ENCODE assay signal across 8 cellular contexts in the genomic region with DNA sequence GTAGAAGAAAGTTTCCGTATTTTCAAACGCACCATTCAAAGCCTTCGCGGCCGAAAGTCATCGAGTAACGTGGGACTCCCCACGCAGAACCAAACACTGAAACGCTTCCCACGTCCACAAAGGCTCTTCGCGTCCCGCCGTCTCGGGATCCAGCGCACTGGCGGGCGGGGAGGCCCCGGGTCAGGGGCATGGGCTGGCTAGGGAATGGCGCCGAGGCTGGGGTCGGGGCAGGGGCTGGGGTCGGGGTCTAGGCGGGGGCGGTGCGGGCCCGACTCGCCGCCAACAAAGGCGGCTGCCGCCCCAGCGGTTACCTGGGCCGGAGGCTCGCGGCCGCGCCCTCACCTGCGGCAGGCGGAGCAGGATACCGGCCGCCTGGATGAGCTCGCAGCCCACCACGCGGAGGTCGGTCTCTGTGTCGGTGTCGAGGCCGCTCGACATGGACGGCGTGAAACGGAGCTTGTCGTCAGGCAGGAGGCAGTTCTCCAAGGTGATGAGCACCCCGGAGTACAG. TPM values are rescaled to one million over a fixed set of nuclear protein-coding genes. Genes with fewer than 3 reads are reported as not detected.
A peak's percentile ranks its signal among the peaks of the same experiment; 100 is the strongest.
DNase-seq lines count a peak whose midpoint lies in the region; ATAC-seq and TF ChIP-seq lines count a peak whose summit lies in the region.

No MANE protein-coding gene starts in this region.

- no peak for TF ChIP-seq POLR2A in body of pancreas (IDR thresholded peaks at IDR 0.05)

- H3K36me3 Mint-ChIP-seq in activated CD8-positive, alpha-beta memory T cell treated with anti-CD3 and anti-CD28 coated beads, Interleukin-2, amount 10 ng/mL, durations not matched to agents 7 days and 5 days: peaks cover 59% of the 10 kb centered on the region

- H3K27ac Mint-ChIP-seq in activated CD8-positive, alpha-beta memory T cell treated with anti-CD3 and anti-CD28 coated beads, Interleukin-2, amount 10 ng/mL, durations not matched to agents 7 days and 5 days: peak overlapping the region; percentile 88

- no peaks in the 10 kb centered on the region for H3K27me3 ChIP-seq in body of pancreas
- no peaks in the 10 kb centered on the region for H3K27me3 ChIP-seq in lung (ENCODE audit: control insufficient read depth, insufficient read depth)

- intact Hi-C loops in body of pancreas (cut with DNase I): loop anchor here (10.0 kb wide), 1 partner anchor 96 kb away; no protein-coding TSS in a partner anchor

- H3K9me3 Mint-ChIP-seq in activated CD8-positive, alpha-beta memory T cell treated with anti-CD3 and anti-CD28 coated beads, Interleukin-2, amount 10 ng/mL, durations not matched to agents 7 days and 5 days (ENCODE audit: low read depth): no peaks in the 10 kb centered on the region

- peak overlapping the region; percentile 90 for H3K4me3 Mint-ChIP-seq in activated CD8-positive, alpha-beta memory T cell treated with anti-CD3 and anti-CD28 coated beads, Interleukin-2, amount 10 ng/mL, durations not matched to agents 7 days and 5 days

- no peak for DNase-seq in activated CD8-positive, alpha-beta memory T cell treated with anti-CD3 and anti-CD28 coated beads, Interleukin-2, amount 10 ng/mL, durations not matched to agents 7 days and 5 days
- no peak for DNase-seq in activated CD8-positive, alpha-beta memory T cell treated with anti-CD3 and anti-CD28 coated beads for 24 hours
- DNase-seq in body of pancreas: no peak
- no peak for DNase-seq in lung (ENCODE audit: low spot score)
- no peak for DNase-seq in cerebellar nuclear complex (lab: John Stamatoyannopoulos, UW)
- DNase-seq in Ammon's horn (ENCODE audit: low spot score): no peak
- no peak for DNase-seq in NCI-H1417 (lab: John Stamatoyannopoulos, UW)

- CTCF ChIA-PET in activated CD8-positive, alpha-beta memory T cell treated with anti-CD3 and anti-CD28 coated beads, Interleukin-2, amount 10 ng/mL, durations not matched to agents 7 days and 5 days (lab: Charles Lee): interaction anchor here (0.7 to 4.8 kb wide), 11 partner anchors 8 to 277 kb away, joined by 3 to 41 read pairs (median 5); a partner anchor contains a TSS

- no peak for TF ChIP-seq CTCF in body of pancreas (IDR thresholded peaks at IDR 0.05)
- no peak for TF ChIP-seq CTCF in lung (IDR thresholded peaks at IDR 0.05; ENCODE audit: control extremely low read depth, extremely low read depth)

- no peaks in the 10 kb centered on the region for H3K9me3 ChIP-seq in body of pancreas
- no peaks in the 10 kb centered on the region for H3K9me3 ChIP-seq in lung (ENCODE audit: control insufficient read depth in 2 of 2, insufficient read depth in 1 of 2, low read length in 1 of 2)

- no peak for ATAC-seq in activated CD8-positive, alpha-beta memory T cell treated with anti-CD3 and anti-CD28 coated beads, Interleukin-2, amount 10 ng/mL, durations not matched to agents 7 days and 5 days
- ATAC-seq in HG03439 (IDR thresholded peaks at IDR 0.05; ENCODE audit: unreplicated experiment): peak; percentile 14
- ATAC-seq in body of pancreas: peak; percentile 1
- ATAC-seq in lung (ENCODE audit: insufficient read depth, low FRiP score): peak; percentile 0

- WGBS in body of pancreas, 2 donors: 0% methylated on average over 1 to 41 of the region's 54 CpGs
- 0% methylated on average over 40 to 54 of the region's 54 CpGs for WGBS in lung, 2 donors

- H3K4me1 Mint-ChIP-seq in activated CD8-positive, alpha-beta memory T cell treated with anti-CD3 and anti-CD28 coated beads, Interleukin-2, amount 10 ng/mL, durations not matched to agents 7 days and 5 days: peaks cover 49% of the 10 kb centered on the region

- H3K4me3 ChIP-seq in body of pancreas (peak overlapping the region; percentile 96 to 98), lung (peak overlapping the region; percentile 98)

- no peaks in the 10 kb centered on the region for H3K27me3 Mint-ChIP-seq in activated CD8-positive, alpha-beta memory T cell treated with anti-CD3 and anti-CD28 coated beads, Interleukin-2, amount 10 ng/mL, durations not matched to agents 7 days and 5 days

- peaks cover 34% of the 10 kb centered on the region for H3K4me1 ChIP-seq in body of pancreas
- peaks cover 5 to 17% of the 10 kb centered on the region in 2 donors for H3K4me1 ChIP-seq in lung (ENCODE audit: control insufficient read depth in 2 of 2, insufficient read depth in 2 of 2, low read length in 2 of 2)

- H3K27ac ChIP-seq in body of pancreas (peak overlapping the region; percentile 32 to 85 (median 74)), lung (ENCODE audit: low read depth in 1 of 2, low read length in 1 of 2) (peak overlapping the region; percentile 90 to 94)

- H3K36me3 ChIP-seq in body of pancreas (replicated peaks in 1 of 2; ENCODE audit: insufficient read depth in 1 of 2, low read depth in 2 of 2) (peaks cover 0 to 14% of the 10 kb centered on the region in 2 donors), lung (ENCODE audit: control insufficient read depth in 2 of 2, insufficient read depth in 2 of 2, low read length in 2 of 2) (peaks cover 13 to 40% of the 10 kb centered on the region in 2 donors)

RNA-seq across cellular contexts. Expression of a gene that starts 0.4 kb away (rescaled TPM):
- 100 to 1,000 TPM; 120 to 124 TPM for total RNA-seq in activated CD8-positive, alpha-beta memory T cell treated with anti-CD3 and anti-CD28 coated beads, Interleukin-2, amount 10 ng/mL, durations not matched to agents 7 days and 5 days
- total RNA-seq in body of pancreas (100 to 1,000 TPM; 225 to 246 TPM), lung (100 to 1,000 TPM; 157 to 385 TPM)
- polyA plus RNA-seq in lung: 100 to 1,000 TPM in 1 of 2 donors, 10 to 100 TPM in 1; 97.9 to 230 TPM

RNA-seq across cellular contexts. Expression of a gene that starts 8.4 kb away (rescaled TPM):
- 100 to 1,000 TPM in 1 of 2 experiments, 10 to 100 TPM in 1; 95.2 to 130 TPM for total RNA-seq in activated CD8-positive, alpha-beta memory T cell treated with anti-CD3 and anti-CD28 coated beads, Interleukin-2, amount 10 ng/mL, durations not matched to agents 7 days and 5 days
- 10 to 100 TPM; 72.8 to 85.9 TPM for total RNA-seq in body of pancreas
- total RNA-seq in lung: 100 to 1,000 TPM in 1 of 2 donors, 10 to 100 TPM in 1; 60.1 to 115 TPM
- polyA plus RNA-seq in lung: 100 to 1,000 TPM; 129 to 181 TPM

RNA-seq across cellular contexts. Expression of a gene that starts 22.3 kb away (rescaled TPM):
- not detected for total RNA-seq in activated CD8-positive, alpha-beta memory T cell treated with anti-CD3 and anti-CD28 coated beads, Interleukin-2, amount 10 ng/mL, durations not matched to agents 7 days and 5 days
- total RNA-seq in body of pancreas: 10 to 100 TPM; 11.2 to 15.5 TPM
- 10 to 100 TPM; 30.2 to 54.2 TPM for total RNA-seq in lung
- polyA plus RNA-seq in lung: 10 to 100 TPM; 13.5 to 33.5 TPM

RNA-seq across cellular contexts. Expression of a gene that starts 23.7 kb away (rescaled TPM):
- total RNA-seq in activated CD8-positive, alpha-beta memory T cell treated with anti-CD3 and anti-CD28 coated beads, Interleukin-2, amount 10 ng/mL, durations not matched to agents 7 days and 5 days: 100 to 1,000 TPM; 139 to 141 TPM
- total RNA-seq in body of pancreas (10 to 100 TPM; 79.4 to 93.7 TPM), lung (100 to 1,000 TPM in 1 of 2 donors, 10 to 100 TPM in 1; 43.5 to 157 TPM)
- polyA plus RNA-seq in lung: 100 to 1,000 TPM; 179 to 208 TPM

RNA-seq across cellular contexts. Expression of a gene that starts 36.8 kb away (rescaled TPM):
- under 1 TPM; 0.20 to 0.28 TPM for total RNA-seq in activated CD8-positive, alpha-beta memory T cell treated with anti-CD3 and anti-CD28 coated beads, Interleukin-2, amount 10 ng/mL, durations not matched to agents 7 days and 5 days
- total RNA-seq in body of pancreas (10 to 100 TPM; 47.1 to 55.5 TPM), lung (10 to 100 TPM; 72.6 to 94.3 TPM)
- 10 to 100 TPM; 51.7 to 65.6 TPM for polyA plus RNA-seq in lung

Comparison
In these comparisons a context has a peak if more than half of its experiments do, and no peak if none do; other contexts are left out.
1. RNA of a gene that starts 22.3 kb away (total RNA-seq): 30.2 to 54.2 TPM in lung and 11.2 to 15.5 TPM in body of pancreas; not detected in activated CD8-positive, alpha-beta memory T cell treated with anti-CD3 and anti-CD28 coated beads, Interleukin-2, amount 10 ng/mL, durations not matched to agents 7 days and 5 days; every median in the first group is over 10 times any median in the second.